In genomic region chr1:226548281-226549093, GRCh38 we compare ENCODE assay signal across 8 cellular contexts. TPM values are rescaled to one million over a fixed set of nuclear protein-coding genes. Genes with fewer than 3 reads are reported as not detected.
A peak's percentile ranks its signal among the peaks of the same experiment; 100 is the strongest.
DNase-seq lines count a peak whose midpoint lies in the region; ATAC-seq and TF ChIP-seq lines count a peak whose summit lies in the region.

Gene STUM (plus strand): TSS chr1:226548764. CDS start chr1:226548905, 141 bp downstream.

- DNase-seq in AG09309 (ENCODE audit: low read depth) (no peak), GM23248 (peak; percentile 72), SW480 (ENCODE audit: low spot score) (peak; percentile 34), ecto neural progenitor cell (ENCODE audit: low spot score) (peak; percentile 68), mesendoderm (peak; percentile 67), transverse colon (peak; percentile 29)

- H2AK5ac ChIP-seq in mesendoderm (ENCODE audit: low read length): no peak within 1 kb of the TSS

- no peaks in the 10 kb centered on the region for H3K36me3 ChIP-seq in GM23248 (ENCODE audit: low read depth)
- H3K36me3 ChIP-seq in mesendoderm (ENCODE audit: control insufficient read depth, insufficient read depth, low read length): no peaks in the 10 kb centered on the region
- no peaks in the 10 kb centered on the region for H3K36me3 ChIP-seq in transverse colon

- H3K4me2 ChIP-seq in GM23248 (ENCODE audit: unreplicated experiment) (peak within 1 kb of the TSS; percentile 30), mesendoderm (ENCODE audit: low read length) (peak within 1 kb of the TSS; percentile 35)

- H3K23ac ChIP-seq in mesendoderm (ENCODE audit: low read length): peak within 1 kb of the TSS; percentile 68

- in situ Hi-C loops in GM23248 (cut with MboI) (no loop called here), transverse colon (cut with MboI; ENCODE audit: low pct_ligation_motif_present in 1 of 4, low pct_unique_long_range_greater_than_20kb in 1 of 4, low sequenced_read_pairs in 3 of 4) (no loop called here)

- TF ChIP-seq CTCF in AG09309 (IDR thresholded peaks at IDR 0.05; ENCODE audit: control insufficient read depth, insufficient read depth, low read depth, low read length, missing control alignments): no peak
- no peak for TF ChIP-seq CTCF in transverse colon (IDR thresholded peaks at IDR 0.05)

- no peak within 1 kb of the TSS for H3K9ac ChIP-seq in GM23248
- H3K9ac ChIP-seq in mesendoderm (ENCODE audit: low read length): peak within 1 kb of the TSS; percentile 19

- H3K4me3 ChIP-seq in AG09309 (ENCODE audit: control insufficient read depth, low read depth, low read length) (peak within 1 kb of the TSS; percentile 7), GM23248 (peak within 1 kb of the TSS; percentile 54), mesendoderm (ENCODE audit: low read length) (no peak within 1 kb of the TSS), transverse colon (peak within 1 kb of the TSS; percentile 43 to 65 (median 54))

- H2BK120ac ChIP-seq in mesendoderm (ENCODE audit: low read depth, low read length): no peak within 1 kb of the TSS

- H3K79me1 ChIP-seq in mesendoderm (ENCODE audit: low read length): no peaks in the 10 kb centered on the region

- intact Hi-C loops in transverse colon (cut with DNase I; ENCODE audit: low total_unique reads): loop anchor here (2.0 to 5.0 kb wide), 2 partner anchors 18 to 279 kb away; no protein-coding TSS in a partner anchor

- no peaks in the 10 kb centered on the region for H3K9me2 ChIP-seq in GM23248 (ENCODE audit: insufficient read depth)

- H3K18ac ChIP-seq in mesendoderm (ENCODE audit: low read length): peak within 1 kb of the TSS; percentile 32

- no peak for TF ChIP-seq EP300 in transverse colon (IDR thresholded peaks at IDR 0.05; ENCODE audit: low read depth)

- H3K27ac ChIP-seq in GM23248: no peak within 1 kb of the TSS
- no peak within 1 kb of the TSS for H3K27ac ChIP-seq in mesendoderm (ENCODE audit: low read depth, low read length)
- peak within 1 kb of the TSS; percentile 72 to 81 (median 74) for H3K27ac ChIP-seq in transverse colon

- H3F3A ChIP-seq in GM23248 (ENCODE audit: insufficient read depth): no peaks in the 10 kb centered on the region

- WGBS in GM23248 (ENCODE audit: low coverage in 1 of 2, low lambda C conversion rate in 2 of 2, missing lambda C conversion rate in 2 of 2), 2 experiments: 4 to 6% methylated on average over 15 to 57 of the region's 82 CpGs
- no CpG with 5 or more reads among the region's 82 CpGs for WGBS in mesendoderm (ENCODE audit: extremely low coverage, insufficient coverage, low lambda C conversion rate)
- WGBS in transverse colon (ENCODE audit: low coverage in 1 of 2), 2 donors: 1 to 4% methylated on average over 16 to 35 of the region's 82 CpGs

- ATAC-seq in GM21717 (IDR thresholded peaks at IDR 0.05; ENCODE audit: unreplicated experiment): no peak
- ATAC-seq in HG02798 (IDR thresholded peaks at IDR 0.05; ENCODE audit: poor library complexity, unreplicated experiment): no peak

- no peak for TF ChIP-seq POLR2A in transverse colon (IDR thresholded peaks at IDR 0.05)

- H2BK15ac ChIP-seq in mesendoderm (replicated peaks; ENCODE audit: low read depth): no peak within 1 kb of the TSS

- H2AFZ ChIP-seq in GM23248: no peak within 1 kb of the TSS; the same call in 1 of the 2 replicates

- H4K20me1 ChIP-seq in GM23248 (ENCODE audit: insufficient read depth): no peaks in the 10 kb centered on the region

- H3K79me2 ChIP-seq in GM23248 (ENCODE audit: insufficient read depth) (no peaks in the 10 kb centered on the region), mesendoderm (ENCODE audit: control insufficient read depth, insufficient read depth, low read length) (no peaks in the 10 kb centered on the region)

- H4K5ac ChIP-seq in mesendoderm (ENCODE audit: low read length): no peak within 1 kb of the TSS

- peaks cover 68% of the 10 kb centered on the region for H3K27me3 ChIP-seq in GM23248 (replicated peaks; ENCODE audit: insufficient read depth)
- H3K27me3 ChIP-seq in mesendoderm (ENCODE audit: insufficient read depth, low read length, poor library complexity): peaks cover 7% of the 10 kb centered on the region
- H3K27me3 ChIP-seq in transverse colon: peaks cover 28% of the 10 kb centered on the region

- no peaks in the 10 kb centered on the region for H3K9me3 ChIP-seq in GM23248 (ENCODE audit: low read depth)
- no peaks in the 10 kb centered on the region for H3K9me3 ChIP-seq in transverse colon

- peak within 1 kb of the TSS; percentile 79 for H3K56ac ChIP-seq in mesendoderm (ENCODE audit: low read length)

- H3K4me1 ChIP-seq in GM23248 (ENCODE audit: insufficient read depth) (no peaks in the 10 kb centered on the region), mesendoderm (ENCODE audit: control insufficient read depth, low read depth, low read length) (peaks cover 3% of the 10 kb centered on the region), transverse colon (peaks cover 8 to 46% (median 40%) of the 10 kb centered on the region in 4 donors)

- no peak within 1 kb of the TSS for H3K4ac ChIP-seq in mesendoderm (ENCODE audit: low read depth, low read length)

- no peak within 1 kb of the TSS for H2BK5ac ChIP-seq in mesendoderm (ENCODE audit: low read length)

- H4K8ac ChIP-seq in mesendoderm (ENCODE audit: low read depth, low read length): no peak within 1 kb of the TSS

RNA-seq across cellular contexts. Expression of gene STUM, which starts in this region (rescaled TPM):
- under 0.01 TPM in 1 of 2 replicates, not detected in the other for total RNA-seq in GM23248 (2014; rRNA removed; shearing (Covaris generic))
- not detected in 2 replicates for polyA plus RNA-seq in GM23248 (2016; fragmentation: Nextera tagmentation; extraction: Ambion mirVana)
- polyA plus RNA-seq in mesendoderm (2013, experiment 1 of 2): 0.25 TPM
- 0.22 TPM for polyA plus RNA-seq in mesendoderm (2013, experiment 2 of 2)
- 1 to 10 TPM; 1.4 to 4.1 (median 3.3) TPM for total RNA-seq in transverse colon

Comparison
In these comparisons a context has a peak if more than half of its experiments do, and no peak if none do; other contexts are left out.
1. Peak in DNase-seq, H3K4me3 ChIP-seq and H3K4me2 ChIP-seq in GM23248; RNA of the gene not detected or under 1 TPM.
2. H3K27ac ChIP-seq: peak in transverse colon (4 of 4); none in GM23248 (single experiment) and mesendoderm (single experiment).